In genomic region chr5:73672130-73672529, GRCh38 we compare ENCODE assay signal across 18 cellular contexts. TPM values are rescaled to one million over a fixed set of nuclear protein-coding genes. Genes with fewer than 3 reads are reported as not detected.
A peak's percentile ranks its signal among the peaks of the same experiment; 100 is the strongest.
DNase-seq lines count a peak whose midpoint lies in the region; ATAC-seq and TF ChIP-seq lines count a peak whose summit lies in the region.
"Had no signal": no experiment of that assay in that cellular context is flagged by ENCODE, and none has a peak within 500 bp of the region (broad histone marks: within the 10 kb centered on the region; RNA-seq: fewer than 3 reads in every experiment).

No MANE protein-coding gene starts in this region.

- peaks cover 38% of the 10 kb centered on the region for H3K4me1 Mint-ChIP-seq in HFFc6 (ENCODE audit: low read depth)

- no peak for ATAC-seq in HG02798 (IDR thresholded peaks at IDR 0.05; ENCODE audit: poor library complexity, unreplicated experiment)
- no peak for ATAC-seq in HG03039 (IDR thresholded peaks at IDR 0.05; ENCODE audit: unreplicated experiment)
- ATAC-seq: CD8-positive, alpha-beta T cell; Right ventricle myocardium inferior had no signal

- 20 to 44% (median 26%) methylated on average over 2 of the region's 2 CpGs for WGBS in stomach, 5 donors

- H3K27me3 Mint-ChIP-seq in HFFc6 (ENCODE audit: insufficient read depth), result no peaks in the 10 kb centered on the region; the same call in 1 of the 2 replicates

- peaks cover 10% of the 10 kb centered on the region; the same call in 1 of the 2 replicates for H3K36me3 ChIP-seq in SJSA1
- H3K36me3 ChIP-seq in stomach, result no peaks in the 10 kb centered on the region

- H3K4me3 Mint-ChIP-seq in HFFc6, result no peak overlapping the region
- H3K4me3 Mint-ChIP-seq: CD8-positive, alpha-beta T cell had no signal

- H3K4me1 ChIP-seq in SJSA1 (replicated peaks), result peaks cover 35% of the 10 kb centered on the region
- peaks cover 19 to 62% (median 34%) of the 10 kb centered on the region in 4 donors for H3K4me1 ChIP-seq in stomach

- H3K9me3 Mint-ChIP-seq in HFFc6, result no peaks in the 10 kb centered on the region
- H3K9me3 Mint-ChIP-seq: CD8-positive, alpha-beta T cell had no signal

- no peak for TF ChIP-seq EP300 in stomach (IDR thresholded peaks at IDR 0.05)

- H3K9me3 ChIP-seq in SJSA1 (replicated peaks), result 0 out of 2 replicates have a peak, but pooled peaks cover 3% of the 10 kb centered on the region
- no peaks in the 10 kb centered on the region for H3K9me3 ChIP-seq in stomach

- TF ChIP-seq CTCF in HFFc6 (IDR thresholded peaks at IDR 0.05) (no peak), stomach (IDR thresholded peaks at IDR 0.05) (no peak)

- H3K4me3 ChIP-seq in SJSA1, result no peak overlapping the region
- no peak overlapping the region for H3K4me3 ChIP-seq in stomach

- H3K27ac ChIP-seq in SJSA1, result peak overlapping the region; percentile 93; the same call in 1 of the 2 replicates
- peak overlapping the region; percentile 80 for H3K27ac ChIP-seq in epithelial cell of prostate
- H3K27ac ChIP-seq in stomach, result peak overlapping the region in 4 of 5 donors; percentile 77 to 80 (median 78)

- no peaks in the 10 kb centered on the region for H3K27me3 ChIP-seq in SJSA1 (replicated peaks)
- H3K27me3 ChIP-seq in stomach, result no peaks in the 10 kb centered on the region

- DNase-seq in HFFc6, result no peak
- no peak for DNase-seq in SJSA1 (ENCODE audit: low read depth in 1 of 2, low spot score in 2 of 2)
- no peak for DNase-seq in epithelial cell of prostate (ENCODE audit: low read depth, low spot score)
- no peak for DNase-seq in stomach
- DNase-seq in inferior parietal cortex (ENCODE audit: extremely low spot score), result no peak
- DNase-seq: AML-193; C1 segment of cervical spinal cord; CD8-positive, alpha-beta T cell; KG1; NCI-H1092 treated with DMSO at 0.1 percent for 48 hours; NCI-H146; NCI-H2029; NCI-H226; NCI-H510A treated with DMSO at 0.1 percent for 48 hours; NCI-H748 treated with DMSO at 0.1 percent for 48 hours had no signal

- no peak for TF ChIP-seq POLR2A in stomach (IDR thresholded peaks at IDR 0.05)

- peaks cover 8% of the 10 kb centered on the region for H3K36me3 Mint-ChIP-seq in HFFc6 (ENCODE audit: low read depth)
- H3K36me3 Mint-ChIP-seq: CD8-positive, alpha-beta T cell had no signal

- intact Hi-C loops in stomach (cut with DNase I; ENCODE audit: low total_unique reads), result no loop called here

- peak overlapping the region; percentile 94 for H3K27ac Mint-ChIP-seq in HFFc6
- H3K27ac Mint-ChIP-seq: CD8-positive, alpha-beta T cell had no signal

RNA-seq across cellular contexts. Expression of gene ARHGEF28, which starts 46.1 kb away (rescaled TPM):
- 10 to 100 TPM in 1 of 6 experiments, 1 to 10 TPM in 5; 7.5 to 13.6 (median 8.5) TPM for total RNA-seq in HFFc6 (2021; fragmentation: NEBNext Ultra II Directional; extraction: Animal tissue kit (Norgen Biotek cat#: 25700))
- 13.6 and 20.2 TPM in 2 replicates for total RNA-seq in SJSA1 (2014; rRNA removed; shearing (Covaris generic))
- 100 to 1,000 TPM in 3 of 5 donors, 10 to 100 TPM in 2; 25.8 to 156 (median 111) TPM for total RNA-seq in stomach
- 10 to 100 TPM; 13.9 to 16.2 (median 13.9) TPM for polyA plus RNA-seq in stomach
- total RNA-seq: CD8-positive, alpha-beta T cell had no signal
